ENCODE assay signal across 29 cellular contexts in genomic region chr12:90149453-90149852, GRCh38.
"Had no signal": no experiment of that assay in that cellular context is flagged by ENCODE, and none has a peak within 500 bp of the region (broad histone marks: within the 10 kb centered on the region; RNA-seq: fewer than 3 reads in every experiment).

No MANE protein-coding gene starts in this region.

- ATAC-seq: effector memory CD8-positive, alpha-beta T cell; esophagus mucosa; foreskin keratinocyte; gastrocnemius medialis; gastroesophageal sphincter; heart left ventricle; heart right ventricle had no signal

- FAIRE-seq: endometrium, endothelial cell of umbilical vein, frontal cortex had no signal

- H3K27ac Mint-ChIP-seq: dendritic cell treated with granulocyte-macrophage colony-stimulating factor and Interleukin-4, amounts not matched to agents 40 ng/mL and 50 ng/mL, for 4 days; effector memory CD8-positive, alpha-beta T cell; endodermal cell had no signal

- H3K4me2 ChIP-seq: hepatocyte had no signal

- H3K9me3 Mint-ChIP-seq: effector memory CD8-positive, alpha-beta T cell had no signal

- H3K4me1 ChIP-seq: colonic mucosa, esophagus muscularis mucosa, esophagus squamous epithelium, foreskin keratinocyte, gastrocnemius medialis, gastroesophageal sphincter, heart left ventricle, heart right ventricle had no signal

- H3K27ac ChIP-seq: colonic mucosa, coronary artery, dorsolateral prefrontal cortex, epithelial cell of prostate, esophagus muscularis mucosa, esophagus squamous epithelium, foreskin keratinocyte, gastrocnemius medialis, gastroesophageal sphincter, heart left ventricle, heart right ventricle, hepatocyte had no signal

- H3K79me2 ChIP-seq: hepatocyte had no signal

- H3K4me3 Mint-ChIP-seq: dendritic cell treated with granulocyte-macrophage colony-stimulating factor and Interleukin-4, amounts not matched to agents 40 ng/mL and 50 ng/mL, for 4 days; effector memory CD8-positive, alpha-beta T cell; endodermal cell had no signal

- H3K9me3 ChIP-seq: colonic mucosa, esophagus muscularis mucosa, esophagus squamous epithelium, gastrocnemius medialis, gastroesophageal sphincter, heart left ventricle, heart right ventricle had no signal

- H3K4me3 ChIP-seq: colonic mucosa, coronary artery, dorsolateral prefrontal cortex, esophagus muscularis mucosa, esophagus squamous epithelium, gastrocnemius medialis, gastroesophageal sphincter, heart left ventricle, heart right ventricle, hepatocyte had no signal

- DNase-seq: colonic mucosa; cortex of kidney; dermis blood vessel endothelial cell; dorsolateral prefrontal cortex; effector CD4-positive, alpha-beta T cell; effector CD8-positive, alpha-beta T cell; effector memory CD4-positive, alpha-beta T cell; effector memory CD8-positive, alpha-beta T cell; endodermal cell; erythroblast; esophagus squamous epithelium; foreskin fibroblast; foreskin keratinocyte; foreskin melanocyte; gastrocnemius medialis; glutamatergic neuron; head of caudate nucleus; heart left ventricle; heart right ventricle had no signal

- H3K27me3 ChIP-seq: colonic mucosa, dorsolateral prefrontal cortex, esophagus muscularis mucosa, esophagus squamous epithelium, foreskin keratinocyte, gastrocnemius medialis, gastroesophageal sphincter, heart left ventricle, heart right ventricle, hepatocyte had no signal

- H3K36me3 ChIP-seq: colonic mucosa, esophagus muscularis mucosa, esophagus squamous epithelium, gastrocnemius medialis, gastroesophageal sphincter, heart left ventricle, heart right ventricle had no signal

- H2AFZ ChIP-seq: hepatocyte had no signal

- H3K27me3 Mint-ChIP-seq: dendritic cell treated with granulocyte-macrophage colony-stimulating factor and Interleukin-4, amounts not matched to agents 40 ng/mL and 50 ng/mL, for 4 days had no signal
